13 cellular contexts compared by ENCODE assay signal in the genomic region with DNA sequence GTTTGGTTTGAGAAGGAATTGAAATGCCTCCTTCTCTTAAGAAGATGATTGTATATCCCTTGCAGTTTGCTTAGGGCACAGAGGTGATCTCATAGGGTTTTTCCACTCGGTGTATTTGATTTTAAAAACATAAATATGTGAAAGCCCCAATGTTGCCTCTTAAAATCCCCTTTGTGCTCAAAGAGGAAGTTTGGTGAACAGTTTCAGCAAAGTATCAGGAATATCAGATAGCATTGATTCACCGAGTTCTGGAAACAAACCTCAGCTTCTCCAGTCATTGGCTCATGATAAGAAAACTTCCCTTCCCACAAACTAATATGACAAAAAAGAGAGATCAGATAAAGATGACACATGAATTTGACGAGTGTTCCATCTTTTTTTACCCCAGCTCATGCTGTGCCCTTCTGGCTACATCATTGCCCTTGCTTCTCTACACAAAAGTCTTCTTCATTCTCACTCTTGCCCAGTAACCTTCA. TPM values are rescaled to one million over a fixed set of nuclear protein-coding genes. Genes with fewer than 3 reads are reported as not detected.
A peak's percentile ranks its signal among the peaks of the same experiment; 100 is the strongest.
DNase-seq lines count a peak whose midpoint lies in the region; ATAC-seq and TF ChIP-seq lines count a peak whose summit lies in the region.
"Had no signal": no experiment of that assay in that cellular context is flagged by ENCODE, and none has a peak within 500 bp of the region (broad histone marks: within the 10 kb centered on the region; RNA-seq: fewer than 3 reads in every experiment).

No MANE protein-coding gene starts in this region.

- ATAC-seq in GM18520 (IDR thresholded peaks at IDR 0.05; ENCODE audit: unreplicated experiment) (peak; percentile 48), GM21390 (IDR thresholded peaks at IDR 0.05; ENCODE audit: unreplicated experiment) (peak; percentile 44), HG03342 (IDR thresholded peaks at IDR 0.05; ENCODE audit: unreplicated experiment) (peak; percentile 68), right lobe of liver (no peak)

- no peak overlapping the region for H3K4me3 ChIP-seq in right lobe of liver
- H3K4me3 ChIP-seq: skin epidermis had no signal

- no peaks in the 10 kb centered on the region for H3K36me3 ChIP-seq in right lobe of liver

- no peak for TF ChIP-seq POLR2A in right lobe of liver (IDR thresholded peaks at IDR 0.05)

- H3K27ac ChIP-seq in right lobe of liver, result no peak overlapping the region
- H3K27ac ChIP-seq: skin epidermis had no signal

- no peaks in the 10 kb centered on the region for H3K4me1 ChIP-seq in right lobe of liver

- no peaks in the 10 kb centered on the region for H3K9me3 ChIP-seq in right lobe of liver

- 34% methylated on average over 3 of the region's 3 CpGs for WGBS in right lobe of liver (ENCODE audit: insufficient coverage, low coverage, low lambda C conversion rate, missing lambda C conversion rate)

- no peak for TF ChIP-seq CTCF in right lobe of liver (IDR thresholded peaks at IDR 0.05)

- intact Hi-C loops in right lobe of liver (cut with DNase I), result no loop called here

- DNase-seq in iris pigment epithelial cell (ENCODE audit: low read depth) (peak; percentile 50), UCSD-AML1 (lab: John Stamatoyannopoulos, UW; ENCODE audit: unreplicated experiment) (no peak), right lobe of liver (no peak), NCI-H2107 treated with DMSO at 0.1 percent for 48 hours (lab: John Stamatoyannopoulos, UW; ENCODE audit: unreplicated experiment) (no peak)
- DNase-seq: activated CD4-positive, alpha-beta T cell treated with anti-CD3 and anti-CD28 coated beads, Interleukin-2, amount 50 U/mL, for 1 hour; EL; mammary epithelial cell; MM.1S; substantia nigra had no signal

- H3K27me3 ChIP-seq in right lobe of liver, result no peaks in the 10 kb centered on the region

RNA-seq across cellular contexts. Expression of a gene that starts 20.1 kb away (rescaled TPM):
- 10 to 100 TPM in 2 of 6 experiments, 1 to 10 TPM in 4; 5.1 to 13.3 (median 9.1) TPM for total RNA-seq in right lobe of liver

Comparison
In these comparisons a context has a peak if more than half of its experiments do, and no peak if none do; other contexts are left out.
1. ATAC-seq: peak in GM18520 (single experiment), GM21390 (single experiment) and HG03342 (single experiment); none in right lobe of liver (0 of 4).